ENCODE assay signal across 13 cellular contexts in the genomic region with DNA sequence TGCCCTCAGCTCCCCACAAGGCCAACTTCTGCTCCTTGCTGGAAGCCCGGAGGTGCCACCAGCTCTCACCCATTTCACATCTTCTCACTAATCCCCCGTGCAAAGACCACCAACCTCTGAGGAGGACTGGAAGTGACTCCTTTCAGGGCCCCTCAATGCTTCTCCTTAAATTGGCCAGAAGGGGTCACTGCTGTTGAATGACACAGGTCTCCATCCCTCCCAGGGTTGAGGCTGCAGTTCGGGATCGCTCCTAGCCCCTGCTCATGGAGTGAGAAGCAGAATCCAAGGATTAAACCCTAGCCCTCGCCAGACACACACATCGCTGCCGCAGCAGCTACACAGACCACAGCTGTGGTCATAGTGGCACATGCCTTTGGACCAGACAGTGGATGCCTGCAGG.
A peak's percentile ranks its signal among the peaks of the same experiment; 100 is the strongest.
DNase-seq lines count a peak whose midpoint lies in the region; ATAC-seq, FAIRE-seq and TF ChIP-seq lines count a peak whose summit lies in the region.
"Had no signal": no experiment of that assay in that cellular context is flagged by ENCODE, and none has a peak within 500 bp of the region (broad histone marks: within the 10 kb centered on the region; RNA-seq: fewer than 3 reads in every experiment).

No MANE protein-coding gene starts in this region.

- H3K4me2 ChIP-seq in osteoblast (ENCODE audit: insufficient read depth, low read length): no peak overlapping the region

- no peak for FAIRE-seq in GM19239 (lab: Jason Lieb, UNC)
- FAIRE-seq: G401.6 had no signal

- H4K20me1 ChIP-seq in osteoblast (ENCODE audit: insufficient read depth, low read length): no peaks in the 10 kb centered on the region

- no peaks in the 10 kb centered on the region for H3K27me3 ChIP-seq in GM06990 (replicated peaks; ENCODE audit: control insufficient read depth, insufficient read depth, low read length)
- H3K27me3 ChIP-seq in NT2/D1 (ENCODE audit: insufficient read depth, insufficient read length): no peaks in the 10 kb centered on the region
- H3K27me3 ChIP-seq in osteoblast (ENCODE audit: insufficient read depth, low read length): no peaks in the 10 kb centered on the region
- H3K27me3 ChIP-seq: left lung had no signal

- no peak for DNase-seq in GM06990 (ENCODE audit: extremely low read depth, insufficient read length)
- peak; percentile 48 for DNase-seq in NT2/D1 (ENCODE audit: low read depth, low spot score)
- DNase-seq in fibroblast of gingiva (ENCODE audit: low read depth): peak; percentile 4
- peak; percentile 15 for DNase-seq in osteoblast (ENCODE audit: insufficient read length, low spot score, missing footprints)
- DNase-seq in NCI-H2227 treated with DMSO at 0.1 percent for 48 hours (lab: John Stamatoyannopoulos, UW): no peak
- DNase-seq in GM19239 (ENCODE audit: insufficient read length, low spot score): no peak
- DNase-seq in cerebellum (ENCODE audit: low spot score): no peak
- DNase-seq: activated CD4-positive, alpha-beta T cell treated with anti-CD3 and anti-CD28 coated beads for 48 hours; left lung; SIG-M5 had no signal

- H3K4me1 ChIP-seq in NT2/D1 (ENCODE audit: insufficient read depth, insufficient read length) (no peaks in the 10 kb centered on the region), osteoblast (ENCODE audit: insufficient read depth, low read length) (no peaks in the 10 kb centered on the region)
- H3K4me1 ChIP-seq: left lung had no signal

- H3K9me3 ChIP-seq in NT2/D1 (ENCODE audit: insufficient read depth, low read length) (peaks cover 24% of the 10 kb centered on the region), osteoblast (ENCODE audit: low read depth, low read length) (no peaks in the 10 kb centered on the region)

- peak; percentile 21 for TF ChIP-seq CTCF in GM06990 (IDR thresholded peaks at IDR 0.05; ENCODE audit: insufficient read depth, low read length, poor library complexity, severe bottlenecking)
- TF ChIP-seq CTCF in osteoblast (IDR thresholded peaks at IDR 0.05; ENCODE audit: extremely low read depth, low read depth, low read length): peak; percentile 52

- H3K9ac ChIP-seq in NT2/D1 (ENCODE audit: insufficient read length, low read depth): no peak overlapping the region

- no peak overlapping the region for H3K4me3 ChIP-seq in GM06990 (replicated peaks; ENCODE audit: low read depth, low read length)
- H3K4me3 ChIP-seq in NT2/D1 (ENCODE audit: insufficient read length, low read depth): no peak overlapping the region
- no peak overlapping the region for H3K4me3 ChIP-seq in osteoblast (ENCODE audit: insufficient read depth, low read length)
- H3K4me3 ChIP-seq: left lung had no signal

- H3K27ac ChIP-seq in osteoblast (ENCODE audit: low read depth, low read length): no peak overlapping the region
- H3K27ac ChIP-seq: left lung had no signal

- no peaks in the 10 kb centered on the region for H3K79me2 ChIP-seq in osteoblast (ENCODE audit: insufficient read depth, low read length)

- H2AFZ ChIP-seq in osteoblast (ENCODE audit: low read length): no peak overlapping the region

- H3K36me3 ChIP-seq in GM06990 (ENCODE audit: control insufficient read depth, insufficient read depth, low read length) (no peaks in the 10 kb centered on the region), NT2/D1 (ENCODE audit: insufficient read depth, insufficient read length, low read length) (peaks cover 19% of the 10 kb centered on the region), osteoblast (ENCODE audit: insufficient read depth, low read length) (peaks cover 15% of the 10 kb centered on the region)

- no peak for ATAC-seq in GM18505 (IDR thresholded peaks at IDR 0.05; ENCODE audit: unreplicated experiment)
- ATAC-seq: activated naive CD4-positive, alpha-beta T cell treated with anti-CD3 and anti-CD28 coated beads, Interleukin-2, amount 50 U/mL, for 72 hours; left lung had no signal

- no peak for TF ChIP-seq POLR2A in GM18505 (IDR thresholded peaks at IDR 0.05; ENCODE audit: borderline replicate concordance, extremely low read depth, insufficient read depth, insufficient read length)

Comparison
In these comparisons a context has a peak if more than half of its experiments do, and no peak if none do; other contexts are left out.
1. DNase-seq: peak in NT2/D1 (single experiment), fibroblast of gingiva (single experiment) and osteoblast (single experiment); none in GM06990 (single experiment), NCI-H2227 treated with DMSO at 0.1 percent for 48 hours (single experiment), GM19239 (single experiment) and cerebellum (single experiment).